15 cellular contexts compared by ENCODE assay signal in genomic region chr15:72967397-72967796, GRCh38.
DNase-seq lines count a peak whose midpoint lies in the region; ATAC-seq and TF ChIP-seq lines count a peak whose summit lies in the region.
"Had no signal": no experiment of that assay in that cellular context is flagged by ENCODE, and none has a peak within 500 bp of the region (broad histone marks: within the 10 kb centered on the region; RNA-seq: fewer than 3 reads in every experiment).

No MANE protein-coding gene starts in this region.

- POLR2A ChIA-PET in HEK293 (lab: Yijun Ruan, JAX), result interaction anchor here (0.5 to 1.2 kb wide), 2 partner anchors 85 to 295 kb away, joined by 3 read pairs; partner anchors contain the start of gene NEO1
- POLR2A ChIA-PET in naive thymus-derived CD4-positive, alpha-beta T cell (lab: Charles Lee), result no interaction called here

- H3K4me3 Mint-ChIP-seq in naive thymus-derived CD4-positive, alpha-beta T cell, result no peak overlapping the region
- H3K4me3 Mint-ChIP-seq: CD14-positive monocyte had no signal

- H3K36me3 Mint-ChIP-seq in naive thymus-derived CD4-positive, alpha-beta T cell, result peaks cover 0 to 3% (median 0%) of the 10 kb centered on the region in 5 donors
- H3K36me3 Mint-ChIP-seq: CD14-positive monocyte had no signal

- no peaks in the 10 kb centered on the region for H3K36me3 ChIP-seq in HEK293 (ENCODE audit: control insufficient read depth in 2 of 2, insufficient read depth in 1 of 2, low read length in 2 of 2)
- no peaks in the 10 kb centered on the region for H3K36me3 ChIP-seq in HUES6 (ENCODE audit: control insufficient read depth, insufficient read depth, low read length)
- H3K36me3 ChIP-seq in naive thymus-derived CD4-positive, alpha-beta T cell (ENCODE audit: control insufficient read depth in 2 of 3, insufficient read depth in 3 of 3, low read length in 3 of 3), result no peaks in the 10 kb centered on the region

- peaks cover 31 to 40% (median 34%) of the 10 kb centered on the region in 5 donors for H3K27me3 Mint-ChIP-seq in naive thymus-derived CD4-positive, alpha-beta T cell

- H3K9me3 ChIP-seq in HEK293 (ENCODE audit: control insufficient read depth, insufficient read depth, low read depth, low read length), result no peaks in the 10 kb centered on the region
- peaks cover 15% of the 10 kb centered on the region for H3K9me3 ChIP-seq in HUES6 (ENCODE audit: control insufficient read depth, insufficient read depth, low read depth, low read length)
- no peaks in the 10 kb centered on the region for H3K9me3 ChIP-seq in naive thymus-derived CD4-positive, alpha-beta T cell (ENCODE audit: control insufficient read depth in 2 of 3, low read length in 3 of 3)

- no peaks in the 10 kb centered on the region for H3K27me3 ChIP-seq in HUES6 (ENCODE audit: control insufficient read depth, insufficient read depth, low read length)
- H3K27me3 ChIP-seq in naive thymus-derived CD4-positive, alpha-beta T cell (ENCODE audit: control insufficient read depth in 2 of 2, insufficient read depth in 2 of 2, low read length in 2 of 2), result peaks cover 0 to 3% of the 10 kb centered on the region in 2 donors

- TF ChIP-seq CTCF in HEK293 (tag by site-specific recombination; IDR thresholded peaks at IDR 0.05) (no peak), epithelial cell of esophagus (IDR thresholded peaks at IDR 0.05; ENCODE audit: insufficient read depth, low read depth, low read length, missing control alignments) (no peak)

- peaks cover 0 to 23% (median 0%) of the 10 kb centered on the region in 7 donors for H3K4me1 Mint-ChIP-seq in naive thymus-derived CD4-positive, alpha-beta T cell
- H3K4me1 Mint-ChIP-seq: CD14-positive monocyte had no signal

- intact Hi-C loops in naive thymus-derived CD4-positive, alpha-beta T cell (cut with micrococcal nuclease), result no loop called here

- H3K9ac ChIP-seq in HUES6 (ENCODE audit: low read length), result peak overlapping the region; percentile 51

- H3K4me3 ChIP-seq in HEK293 (ENCODE audit: low read depth, low read length) (no peak overlapping the region), HUES6 (ENCODE audit: low read depth, low read length) (no peak overlapping the region; the same call in 1 of the 2 replicates), epithelial cell of esophagus (ENCODE audit: low read length) (no peak overlapping the region)
- H3K4me3 ChIP-seq in naive thymus-derived CD4-positive, alpha-beta T cell (ENCODE audit: low read length), result no peak overlapping the region

- ATAC-seq in naive thymus-derived CD4-positive, alpha-beta T cell, result peak; percentile 71
- no peak for ATAC-seq in GM18907 (IDR thresholded peaks at IDR 0.05; ENCODE audit: unreplicated experiment)
- no peak for ATAC-seq in SK-N-SH treated with all-trans-retinoic acid at 6 μM for 48 hours

- CTCF ChIA-PET in HEK293 (lab: Yijun Ruan, JAX), result interaction anchor here (1.4 kb wide), 1 partner anchor 14 kb away, joined by 5 read pairs; no protein-coding TSS in a partner anchor
- CTCF ChIA-PET in naive thymus-derived CD4-positive, alpha-beta T cell (lab: Charles Lee), result no interaction called here

- H3K4me1 ChIP-seq in HEK293 (ENCODE audit: control insufficient read depth, insufficient read depth, low read length), result peaks cover 25% of the 10 kb centered on the region
- peaks cover 22% of the 10 kb centered on the region; the same call in 1 of the 2 replicates for H3K4me1 ChIP-seq in HUES6 (ENCODE audit: control insufficient read depth, insufficient read depth, low read length)
- H3K4me1 ChIP-seq in naive thymus-derived CD4-positive, alpha-beta T cell (ENCODE audit: control insufficient read depth in 2 of 2, insufficient read depth in 2 of 2, low read length in 2 of 2), result peaks cover 0 to 5% of the 10 kb centered on the region in 2 donors

- H3K27ac ChIP-seq in HEK293 (ENCODE audit: extremely low read depth, low read depth, low read length), result peak overlapping the region; percentile 35
- H3K27ac ChIP-seq in HUES6 (ENCODE audit: low read depth, low read length), result peak overlapping the region; percentile 22; the same call in 1 of the 2 replicates
- no peak overlapping the region for H3K27ac ChIP-seq in naive thymus-derived CD4-positive, alpha-beta T cell (ENCODE audit: low read depth, low read length)

- H3K27ac Mint-ChIP-seq in naive thymus-derived CD4-positive, alpha-beta T cell, result no peak overlapping the region
- H3K27ac Mint-ChIP-seq: CD14-positive monocyte had no signal

- DNase-seq in epithelial cell of esophagus (ENCODE audit: low read depth), result peak; percentile 6
- DNase-seq in naive thymus-derived CD4-positive, alpha-beta T cell, result no peak
- no peak for DNase-seq in NCI-H774 (lab: John Stamatoyannopoulos, UW)
- DNase-seq in activated effector memory CD4-positive, alpha-beta T cell treated with anti-CD3 and anti-CD28 coated beads, Interleukin-2, amount 50 U/mL, for 16 hours, result no peak
- DNase-seq: ACHN, DMS79 treated with DMSO at 0.1 percent for 48 hours, NCI-H187 treated with DMSO at 0.1 percent for 48 hours, NCI-H446 treated with DMSO at 0.1 percent for 48 hours, NCI-H69, Right ventricle myocardium superior had no signal

- peaks cover 0 to 16% (median 4%) of the 10 kb centered on the region in 11 donors for H3K9me3 Mint-ChIP-seq in naive thymus-derived CD4-positive, alpha-beta T cell

TF ChIP-seq in HEK293, 187 proteins besides CTCF, POLR2A, EP300 and RAD21:
- TF ChIP-seq KLF1 (tag by site-specific recombination; IDR thresholded peaks at IDR 0.05) (no peak), PRDM6 (tag by site-specific recombination; IDR thresholded peaks at IDR 0.05) (peak; percentile 25; the same call in 1 of the 2 replicates)

TF ChIP-seq in SK-N-SH treated with all-trans-retinoic acid at 6 μM for 48 hours, 23 proteins besides CTCF, POLR2A, EP300 and RAD21:
- no peak for TF ChIP-seq PATZ1 (CRISPR knock-in tag; IDR thresholded peaks at IDR 0.05; ENCODE audit: borderline replicate concordance)
- TF ChIP-seq TOX (CRISPR knock-in tag; IDR thresholded peaks at IDR 0.05; ENCODE audit: borderline replicate concordance), result no peak
- TF ChIP-seq GLIS3 (CRISPR knock-in tag; IDR thresholded peaks at IDR 0.05), result no peak
- TF ChIP-seq CSRNP3 (CRISPR knock-in tag; IDR thresholded peaks at IDR 0.05), result no peak
- no peak for TF ChIP-seq TCF4 (CRISPR knock-in tag; IDR thresholded peaks at IDR 0.05; ENCODE audit: borderline replicate concordance)
- TF ChIP-seq ZNF8 (CRISPR knock-in tag; IDR thresholded peaks at IDR 0.05), result no peak
- TF ChIP-seq ZNF70 (CRISPR knock-in tag; IDR thresholded peaks at IDR 0.05), result no peak
- TF ChIP-seq ZNF565 (CRISPR knock-in tag; conservative IDR thresholded peaks at IDR 0.05; ENCODE audit: low read depth), result no peak
- TF ChIP-seq ESRRG (CRISPR knock-in tag; IDR thresholded peaks at IDR 0.05), result no peak
